In the genomic region with DNA sequence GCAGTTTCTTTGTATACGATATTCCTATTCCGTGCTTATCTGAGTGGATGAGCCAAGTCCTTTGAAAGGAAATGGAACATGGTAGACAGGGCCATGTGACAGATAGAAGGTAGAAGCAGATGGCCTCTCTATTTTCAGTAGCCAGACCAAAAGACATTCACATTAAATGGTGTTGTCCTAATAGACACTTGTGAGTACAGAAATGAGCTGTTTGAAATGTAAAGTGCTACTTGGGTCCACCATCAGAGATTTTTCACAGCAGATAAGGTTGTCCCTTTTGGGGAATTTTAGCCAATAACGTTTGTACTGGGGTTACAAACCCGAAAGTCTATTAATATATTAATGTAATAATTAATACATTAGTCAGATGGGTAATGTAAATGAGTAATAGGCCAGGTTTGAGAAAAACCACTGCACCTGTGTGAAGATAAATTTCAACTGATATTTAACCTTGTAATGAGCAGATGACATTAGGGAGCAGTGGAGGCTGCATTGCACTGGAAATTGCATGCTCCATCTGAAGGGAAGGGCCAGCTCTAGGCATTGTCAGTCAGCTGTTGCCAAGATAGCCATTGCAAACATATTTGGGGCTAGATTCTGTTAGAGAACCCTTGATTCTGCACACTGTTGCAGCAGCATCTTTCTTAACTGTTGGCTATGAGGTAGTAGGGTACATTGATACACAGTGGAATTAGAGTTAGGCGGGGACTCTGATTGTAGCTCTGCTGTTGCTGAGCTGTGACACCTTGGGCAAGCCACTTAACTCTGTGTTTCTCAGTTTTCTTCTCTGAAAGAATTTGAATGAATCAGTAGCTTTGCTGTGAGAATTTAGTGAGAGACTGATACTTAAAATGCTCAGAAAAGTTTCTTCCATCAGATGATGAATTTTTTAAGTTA, we compare ENCODE assay signal across 1 cellular context.
TF ChIP-seq lines count a peak whose summit lies in the region.

No MANE protein-coding gene starts in this region.

TF ChIP-seq in GM12878, 131 proteins besides CTCF, POLR2A, EP300 and RAD21:
- TF ChIP-seq RBBP5 (conservative IDR thresholded peaks at IDR 0.05) (no peak), NRF1 (conservative IDR thresholded peaks at IDR 0.05; ENCODE audit: low read depth, low read length) (no peak), FOXK2 (IDR thresholded peaks at IDR 0.05) (no peak), CBX3 (IDR thresholded peaks at IDR 0.05; ENCODE audit: borderline replicate concordance, low read depth) (no peak), SMARCA5 (IDR thresholded peaks at IDR 0.05) (no peak), RAD51 (IDR thresholded peaks at IDR 0.05) (0 out of 2 replicates have a peak, but pooled peaks have one; percentile 27), ZNF622 (IDR thresholded peaks at IDR 0.05) (no peak), ASH2L (IDR thresholded peaks at IDR 0.05; ENCODE audit: borderline replicate concordance, low read depth) (no peak), MTA2 (IDR thresholded peaks at IDR 0.05; ENCODE audit: low read depth) (peak; percentile 44; the same call in 1 of the 2 replicates), MTA3 (IDR thresholded peaks at IDR 0.05; ENCODE audit: borderline replicate concordance, low read length) (no peak), HDAC2 (IDR thresholded peaks at IDR 0.05) (no peak), IKZF1 (conservative IDR thresholded peaks at IDR 0.05) (peak; percentile 22; the same call in 1 of the 2 replicates), SREBF1 (IDR thresholded peaks at IDR 0.05; ENCODE audit: low read length) (no peak), BRCA1 (IDR thresholded peaks at IDR 0.05; ENCODE audit: low read depth, low read length) (no peak), FOS (IDR thresholded peaks at IDR 0.05; ENCODE audit: borderline replicate concordance, extremely low read depth, insufficient read length) (no peak)
- TF ChIP-seq, protein P1, sequence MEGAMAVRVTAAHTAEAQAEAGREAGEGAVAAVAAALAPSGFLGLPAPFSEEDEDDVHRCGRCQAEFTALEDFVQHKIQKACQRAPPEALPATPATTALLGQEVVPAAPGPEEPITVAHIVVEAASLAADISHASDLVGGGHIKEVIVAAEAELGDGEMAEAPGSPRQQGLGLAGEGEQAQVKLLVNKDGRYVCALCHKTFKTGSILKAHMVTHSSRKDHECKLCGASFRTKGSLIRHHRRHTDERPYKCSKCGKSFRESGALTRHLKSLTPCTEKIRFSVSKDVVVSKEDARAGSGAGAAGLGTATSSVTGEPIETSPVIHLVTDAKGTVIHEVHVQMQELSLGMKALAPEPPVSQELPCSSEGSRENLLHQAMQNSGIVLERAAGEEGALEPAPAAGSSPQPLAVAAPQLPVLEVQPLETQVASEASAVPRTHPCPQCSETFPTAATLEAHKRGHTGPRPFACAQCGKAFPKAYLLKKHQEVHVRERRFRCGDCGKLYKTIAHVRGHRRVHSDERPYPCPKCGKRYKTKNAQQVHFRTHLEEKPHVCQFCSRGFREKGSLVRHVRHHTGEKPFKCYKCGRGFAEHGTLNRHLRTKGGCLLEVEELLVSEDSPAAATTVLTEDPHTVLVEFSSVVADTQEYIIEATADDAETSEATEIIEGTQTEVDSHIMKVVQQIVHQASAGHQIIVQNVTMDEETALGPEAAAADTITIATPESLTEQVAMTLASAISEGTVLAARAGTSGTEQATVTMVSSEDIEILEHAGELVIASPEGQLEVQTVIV (IDR thresholded peaks at IDR 0.05; ENCODE audit: borderline replicate concordance, partially characterized antibody) = no peak
- TF ChIP-seq, protein P2, sequence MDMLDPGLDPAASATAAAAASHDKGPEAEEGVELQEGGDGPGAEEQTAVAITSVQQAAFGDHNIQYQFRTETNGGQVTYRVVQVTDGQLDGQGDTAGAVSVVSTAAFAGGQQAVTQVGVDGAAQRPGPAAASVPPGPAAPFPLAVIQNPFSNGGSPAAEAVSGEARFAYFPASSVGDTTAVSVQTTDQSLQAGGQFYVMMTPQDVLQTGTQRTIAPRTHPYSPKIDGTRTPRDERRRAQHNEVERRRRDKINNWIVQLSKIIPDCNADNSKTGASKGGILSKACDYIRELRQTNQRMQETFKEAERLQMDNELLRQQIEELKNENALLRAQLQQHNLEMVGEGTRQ (IDR thresholded peaks at IDR 0.05; ENCODE audit: borderline replicate concordance, low read depth, low read length) = no peak
- TF ChIP-seq, protein P3, sequence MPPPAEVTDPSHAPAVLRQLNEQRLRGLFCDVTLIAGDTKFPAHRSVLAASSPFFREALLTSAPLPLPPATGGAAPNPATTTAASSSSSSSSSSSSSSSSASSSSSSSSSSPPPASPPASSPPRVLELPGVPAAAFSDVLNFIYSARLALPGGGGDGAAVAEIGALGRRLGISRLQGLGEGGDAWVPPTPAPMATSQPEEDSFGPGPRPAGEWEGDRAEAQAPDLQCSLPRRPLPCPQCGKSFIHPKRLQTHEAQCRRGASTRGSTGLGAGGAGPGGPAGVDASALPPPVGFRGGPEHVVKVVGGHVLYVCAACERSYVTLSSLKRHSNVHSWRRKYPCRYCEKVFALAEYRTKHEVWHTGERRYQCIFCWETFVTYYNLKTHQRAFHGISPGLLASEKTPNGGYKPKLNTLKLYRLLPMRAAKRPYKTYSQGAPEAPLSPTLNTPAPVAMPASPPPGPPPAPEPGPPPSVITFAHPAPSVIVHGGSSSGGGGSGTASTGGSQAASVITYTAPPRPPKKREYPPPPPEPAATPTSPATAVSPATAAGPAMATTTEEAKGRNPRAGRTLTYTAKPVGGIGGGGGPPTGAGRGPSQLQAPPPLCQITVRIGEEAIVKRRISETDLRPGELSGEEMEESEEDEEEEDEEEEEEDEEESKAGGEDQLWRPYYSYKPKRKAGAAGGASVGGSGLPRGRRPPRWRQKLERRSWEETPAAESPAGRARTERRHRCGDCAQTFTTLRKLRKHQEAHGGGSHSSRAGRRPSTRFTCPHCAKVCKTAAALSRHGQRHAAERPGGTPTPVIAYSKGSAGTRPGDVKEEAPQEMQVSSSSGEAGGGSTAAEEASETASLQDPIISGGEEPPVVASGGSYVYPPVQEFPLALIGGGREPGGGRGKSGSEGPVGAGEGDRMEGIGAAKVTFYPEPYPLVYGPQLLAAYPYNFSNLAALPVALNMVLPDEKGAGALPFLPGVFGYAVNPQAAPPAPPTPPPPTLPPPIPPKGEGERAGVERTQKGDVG (CRISPR knock-in tag; IDR thresholded peaks at IDR 0.05) = no peak
- TF ChIP-seq, protein P4, sequence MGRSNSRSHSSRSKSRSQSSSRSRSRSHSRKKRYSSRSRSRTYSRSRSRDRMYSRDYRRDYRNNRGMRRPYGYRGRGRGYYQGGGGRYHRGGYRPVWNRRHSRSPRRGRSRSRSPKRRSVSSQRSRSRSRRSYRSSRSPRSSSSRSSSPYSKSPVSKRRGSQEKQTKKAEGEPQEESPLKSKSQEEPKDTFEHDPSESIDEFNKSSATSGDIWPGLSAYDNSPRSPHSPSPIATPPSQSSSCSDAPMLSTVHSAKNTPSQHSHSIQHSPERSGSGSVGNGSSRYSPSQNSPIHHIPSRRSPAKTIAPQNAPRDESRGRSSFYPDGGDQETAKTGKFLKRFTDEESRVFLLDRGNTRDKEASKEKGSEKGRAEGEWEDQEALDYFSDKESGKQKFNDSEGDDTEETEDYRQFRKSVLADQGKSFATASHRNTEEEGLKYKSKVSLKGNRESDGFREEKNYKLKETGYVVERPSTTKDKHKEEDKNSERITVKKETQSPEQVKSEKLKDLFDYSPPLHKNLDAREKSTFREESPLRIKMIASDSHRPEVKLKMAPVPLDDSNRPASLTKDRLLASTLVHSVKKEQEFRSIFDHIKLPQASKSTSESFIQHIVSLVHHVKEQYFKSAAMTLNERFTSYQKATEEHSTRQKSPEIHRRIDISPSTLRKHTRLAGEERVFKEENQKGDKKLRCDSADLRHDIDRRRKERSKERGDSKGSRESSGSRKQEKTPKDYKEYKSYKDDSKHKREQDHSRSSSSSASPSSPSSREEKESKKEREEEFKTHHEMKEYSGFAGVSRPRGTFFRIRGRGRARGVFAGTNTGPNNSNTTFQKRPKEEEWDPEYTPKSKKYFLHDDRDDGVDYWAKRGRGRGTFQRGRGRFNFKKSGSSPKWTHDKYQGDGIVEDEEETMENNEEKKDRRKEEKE (IDR thresholded peaks at IDR 0.05) = no peak
- TF ChIP-seq, protein P5, sequence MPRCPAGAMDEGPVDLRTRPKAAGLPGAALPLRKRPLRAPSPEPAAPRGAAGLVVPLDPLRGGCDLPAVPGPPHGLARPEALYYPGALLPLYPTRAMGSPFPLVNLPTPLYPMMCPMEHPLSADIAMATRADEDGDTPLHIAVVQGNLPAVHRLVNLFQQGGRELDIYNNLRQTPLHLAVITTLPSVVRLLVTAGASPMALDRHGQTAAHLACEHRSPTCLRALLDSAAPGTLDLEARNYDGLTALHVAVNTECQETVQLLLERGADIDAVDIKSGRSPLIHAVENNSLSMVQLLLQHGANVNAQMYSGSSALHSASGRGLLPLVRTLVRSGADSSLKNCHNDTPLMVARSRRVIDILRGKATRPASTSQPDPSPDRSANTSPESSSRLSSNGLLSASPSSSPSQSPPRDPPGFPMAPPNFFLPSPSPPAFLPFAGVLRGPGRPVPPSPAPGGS (IDR thresholded peaks at IDR 0.05; ENCODE audit: borderline replicate concordance, insufficient read depth, low read depth, low read length, poor library complexity, severe bottlenecking) = no peak
- TF ChIP-seq, protein P6, sequence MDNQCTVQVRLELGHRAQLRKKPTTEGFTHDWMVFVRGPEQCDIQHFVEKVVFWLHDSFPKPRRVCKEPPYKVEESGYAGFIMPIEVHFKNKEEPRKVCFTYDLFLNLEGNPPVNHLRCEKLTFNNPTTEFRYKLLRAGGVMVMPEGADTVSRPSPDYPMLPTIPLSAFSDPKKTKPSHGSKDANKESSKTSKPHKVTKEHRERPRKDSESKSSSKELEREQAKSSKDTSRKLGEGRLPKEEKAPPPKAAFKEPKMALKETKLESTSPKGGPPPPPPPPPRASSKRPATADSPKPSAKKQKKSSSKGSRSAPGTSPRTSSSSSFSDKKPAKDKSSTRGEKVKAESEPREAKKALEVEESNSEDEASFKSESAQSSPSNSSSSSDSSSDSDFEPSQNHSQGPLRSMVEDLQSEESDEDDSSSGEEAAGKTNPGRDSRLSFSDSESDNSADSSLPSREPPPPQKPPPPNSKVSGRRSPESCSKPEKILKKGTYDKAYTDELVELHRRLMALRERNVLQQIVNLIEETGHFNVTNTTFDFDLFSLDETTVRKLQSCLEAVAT (IDR thresholded peaks at IDR 0.05) = no peak
